In the genomic region with DNA sequence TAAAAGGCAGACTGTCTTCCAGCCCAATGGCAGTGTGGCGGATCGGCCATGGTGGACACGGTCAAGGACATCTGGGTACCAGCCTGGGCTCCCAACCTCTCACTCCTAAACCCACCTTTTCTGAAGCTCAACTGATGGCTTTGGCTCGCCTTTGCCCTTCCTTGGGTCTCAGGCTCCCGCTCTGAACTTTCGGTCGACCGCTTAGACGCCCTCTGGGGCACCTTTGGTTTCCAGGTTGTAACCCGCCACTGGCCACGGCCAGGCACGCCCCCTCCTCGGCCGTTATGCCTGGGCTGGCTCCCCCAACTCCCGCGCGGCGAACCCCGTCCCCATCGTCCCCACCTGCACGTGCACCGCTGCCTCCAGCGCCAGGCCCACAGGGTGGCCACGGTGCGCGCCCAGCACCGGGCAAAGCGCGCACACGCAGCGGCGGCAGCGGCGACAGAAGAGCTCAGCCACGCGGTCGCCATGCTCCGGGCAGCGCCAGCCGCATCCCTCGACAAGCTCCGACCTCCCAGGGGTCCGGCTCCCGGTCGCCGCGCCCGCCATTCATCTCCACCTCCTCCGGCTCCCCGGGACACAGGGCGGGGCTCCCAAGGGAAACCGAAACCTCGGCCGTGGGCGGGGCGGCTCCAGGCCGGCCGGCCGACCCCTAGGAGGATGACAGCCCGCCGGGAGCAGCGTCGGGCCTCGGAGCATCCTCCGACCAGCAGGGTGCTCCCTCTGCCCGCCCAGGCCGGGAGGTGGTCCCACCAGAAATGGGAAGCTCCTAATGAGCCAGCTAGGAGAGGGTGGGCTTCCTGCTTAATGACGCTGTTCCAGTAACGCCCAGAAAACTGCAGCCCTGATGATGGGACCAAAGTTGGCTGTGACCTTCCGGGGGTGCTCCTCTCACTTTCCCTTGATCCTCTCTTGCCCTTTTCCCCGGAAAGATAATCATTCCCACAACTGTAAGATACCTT, we compare ENCODE assay signal across 8 cellular contexts. TPM values are rescaled to one million over a fixed set of nuclear protein-coding genes. Genes with fewer than 3 reads are reported as not detected.
DNase-seq lines count a peak whose midpoint lies in the region; ATAC-seq and TF ChIP-seq lines count a peak whose summit lies in the region.

Gene TRIM14 (minus strand): TSS at position 583 of the 962 bp plus-strand sequence. CDS start 34 bp downstream, at position 549.

- H3K9ac ChIP-seq in OCI-LY3 (ENCODE audit: low read length): peak within 1 kb of the TSS; percentile 67

- H3K27me3 Mint-ChIP-seq in nephron progenitor cell (ENCODE audit: low read depth, poor library complexity): peaks cover 25% of the 10 kb centered on the region

- peak; percentile 62 for ATAC-seq in GM19035 (IDR thresholded peaks at IDR 0.05; ENCODE audit: unreplicated experiment)
- peak; percentile 37 for ATAC-seq in HG03378 (IDR thresholded peaks at IDR 0.05; ENCODE audit: unreplicated experiment)

- peak; percentile 35 for DNase-seq in Ammon's horn (ENCODE audit: low spot score)
- peak; percentile 70 to 77 for DNase-seq in activated T-cell treated with anti-CD3 and anti-CD28 coated beads, Interleukin-2, amount 50 U/mL, for 48 hours
- DNase-seq in fibroblast of peridontal ligament (ENCODE audit: extremely low read depth): peak; percentile 6
- peak; percentile 81 for DNase-seq in nephron progenitor cell
- DNase-seq in thyroid gland: peak; percentile 54 to 60

- TF ChIP-seq CTCF in OCI-LY3 (IDR thresholded peaks at IDR 0.05; ENCODE audit: low read depth, low read length) (peak; percentile 20; the same call in 1 of the 2 replicates), nephron progenitor cell (IDR thresholded peaks at IDR 0.05) (no peak), thyroid gland (IDR thresholded peaks at IDR 0.05) (no peak)

- H3K9me3 ChIP-seq in OCI-LY3 (ENCODE audit: insufficient read depth, low read length) (no peaks in the 10 kb centered on the region), thyroid gland (no peaks in the 10 kb centered on the region)

- H3K9me3 Mint-ChIP-seq in nephron progenitor cell: no peaks in the 10 kb centered on the region

- H3K4me1 Mint-ChIP-seq in nephron progenitor cell: peaks cover 13% of the 10 kb centered on the region

- TF ChIP-seq POLR2A in thyroid gland (IDR thresholded peaks at IDR 0.05): peak in 1 of 2 donors; percentile 14

- H3K36me3 ChIP-seq in OCI-LY3 (replicated peaks; ENCODE audit: low read depth, low read length) (no peaks in the 10 kb centered on the region), thyroid gland (no peaks in the 10 kb centered on the region)

- intact Hi-C loops in thyroid gland (cut with DNase I): no loop called here

- peak within 1 kb of the TSS; percentile 93 for H3K4me2 ChIP-seq in OCI-LY3 (ENCODE audit: low read length)

- H3K27me3 ChIP-seq in OCI-LY3 (ENCODE audit: low read depth, low read length) (no peaks in the 10 kb centered on the region), thyroid gland (no peaks in the 10 kb centered on the region)

- H3K36me3 Mint-ChIP-seq in nephron progenitor cell (ENCODE audit: low read depth): no peaks in the 10 kb centered on the region

- H3K4me3 ChIP-seq in OCI-LY3 (ENCODE audit: low read length) (peak within 1 kb of the TSS; percentile 93), thyroid gland (replicated peaks in 1 of 3) (peak within 1 kb of the TSS; percentile 41 to 66 (median 56))

- H2AFZ ChIP-seq in OCI-LY3 (ENCODE audit: low read depth, low read length): peak within 1 kb of the TSS; percentile 96

- 17 to 33% methylated on average over 17 to 20 of the region's 71 CpGs for WGBS in thyroid gland, 2 donors

- H3K4me3 Mint-ChIP-seq in nephron progenitor cell: peak within 1 kb of the TSS; percentile 79

- no peaks in the 10 kb centered on the region for H3K79me2 ChIP-seq in OCI-LY3 (ENCODE audit: low read length)

- peak within 1 kb of the TSS; percentile 11 for H3K27ac ChIP-seq in OCI-LY3 (ENCODE audit: low read length)
- H3K27ac ChIP-seq in thyroid gland: peak within 1 kb of the TSS in 2 of 3 donors; percentile 15 to 50

- H3K4me1 ChIP-seq in OCI-LY3 (ENCODE audit: low read length) (peaks cover 14% of the 10 kb centered on the region; the same call in 1 of the 2 replicates), thyroid gland (peaks cover 0 to 20% of the 10 kb centered on the region in 2 donors)

- H4K20me1 ChIP-seq in OCI-LY3 (ENCODE audit: insufficient read depth, low read length): no peaks in the 10 kb centered on the region

- H3K27ac Mint-ChIP-seq in nephron progenitor cell: peak within 1 kb of the TSS; percentile 14

RNA-seq across cellular contexts. Expression of gene TRIM14, which starts in this region (rescaled TPM):
- total RNA-seq in thyroid gland: 1 to 10 TPM; 3.9 to 8.1 (median 5.2) TPM

Comparison
In these comparisons a context has a peak if more than half of its experiments do, and no peak if none do; other contexts are left out.
1. Peak in every context shown above with its lines: DNase-seq, ATAC-seq, H3K4me3 ChIP-seq and H3K27ac ChIP-seq.
2. DNase-seq: peak in every context shown above with its lines; median percentile 81 in nephron progenitor cell; 74 in activated T-cell treated with anti-CD3 and anti-CD28 coated beads, Interleukin-2, amount 50 U/mL, for 48 hours; 57 in thyroid gland; 35 in Ammon's horn; 6 in fibroblast of peridontal ligament.